In the genomic region with DNA sequence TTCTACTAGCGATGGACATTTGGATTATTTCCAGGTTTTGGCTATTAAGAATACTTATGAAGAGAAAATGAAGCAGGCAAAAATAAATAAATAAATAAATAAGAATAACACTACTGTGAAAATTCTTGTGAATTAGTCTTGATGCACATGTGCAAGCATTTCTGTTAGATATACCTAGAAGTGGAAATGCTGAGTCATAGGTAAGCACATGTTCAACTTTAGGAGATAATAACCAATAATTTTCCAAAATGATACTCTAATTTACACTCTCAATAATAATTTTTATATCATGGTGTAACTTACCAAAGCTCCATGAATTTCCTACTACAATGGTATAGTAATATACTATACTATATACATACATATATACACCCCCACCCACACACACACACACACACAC, we compare ENCODE assay signal across 1 cellular context.
A peak's percentile ranks its signal among the peaks of the same experiment; 100 is the strongest.
TF ChIP-seq lines count a peak whose summit lies in the region.

No MANE protein-coding gene starts in this region.

TF ChIP-seq in K562, 482 proteins besides CTCF, POLR2A, EP300 and RAD21 (continued from another document):
- TF ChIP-seq, protein P1, sequence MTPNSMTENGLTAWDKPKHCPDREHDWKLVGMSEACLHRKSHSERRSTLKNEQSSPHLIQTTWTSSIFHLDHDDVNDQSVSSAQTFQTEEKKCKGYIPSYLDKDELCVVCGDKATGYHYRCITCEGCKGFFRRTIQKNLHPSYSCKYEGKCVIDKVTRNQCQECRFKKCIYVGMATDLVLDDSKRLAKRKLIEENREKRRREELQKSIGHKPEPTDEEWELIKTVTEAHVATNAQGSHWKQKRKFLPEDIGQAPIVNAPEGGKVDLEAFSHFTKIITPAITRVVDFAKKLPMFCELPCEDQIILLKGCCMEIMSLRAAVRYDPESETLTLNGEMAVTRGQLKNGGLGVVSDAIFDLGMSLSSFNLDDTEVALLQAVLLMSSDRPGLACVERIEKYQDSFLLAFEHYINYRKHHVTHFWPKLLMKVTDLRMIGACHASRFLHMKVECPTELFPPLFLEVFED (CRISPR knock-in tag; conservative IDR thresholded peaks at IDR 0.05), result no peak
- no peak for TF ChIP-seq NCOR1 (IDR thresholded peaks at IDR 0.05)
- no peak for TF ChIP-seq ZNF408 (CRISPR knock-in tag; IDR thresholded peaks at IDR 0.05; ENCODE audit: low read depth)
- TF ChIP-seq, protein P2, sequence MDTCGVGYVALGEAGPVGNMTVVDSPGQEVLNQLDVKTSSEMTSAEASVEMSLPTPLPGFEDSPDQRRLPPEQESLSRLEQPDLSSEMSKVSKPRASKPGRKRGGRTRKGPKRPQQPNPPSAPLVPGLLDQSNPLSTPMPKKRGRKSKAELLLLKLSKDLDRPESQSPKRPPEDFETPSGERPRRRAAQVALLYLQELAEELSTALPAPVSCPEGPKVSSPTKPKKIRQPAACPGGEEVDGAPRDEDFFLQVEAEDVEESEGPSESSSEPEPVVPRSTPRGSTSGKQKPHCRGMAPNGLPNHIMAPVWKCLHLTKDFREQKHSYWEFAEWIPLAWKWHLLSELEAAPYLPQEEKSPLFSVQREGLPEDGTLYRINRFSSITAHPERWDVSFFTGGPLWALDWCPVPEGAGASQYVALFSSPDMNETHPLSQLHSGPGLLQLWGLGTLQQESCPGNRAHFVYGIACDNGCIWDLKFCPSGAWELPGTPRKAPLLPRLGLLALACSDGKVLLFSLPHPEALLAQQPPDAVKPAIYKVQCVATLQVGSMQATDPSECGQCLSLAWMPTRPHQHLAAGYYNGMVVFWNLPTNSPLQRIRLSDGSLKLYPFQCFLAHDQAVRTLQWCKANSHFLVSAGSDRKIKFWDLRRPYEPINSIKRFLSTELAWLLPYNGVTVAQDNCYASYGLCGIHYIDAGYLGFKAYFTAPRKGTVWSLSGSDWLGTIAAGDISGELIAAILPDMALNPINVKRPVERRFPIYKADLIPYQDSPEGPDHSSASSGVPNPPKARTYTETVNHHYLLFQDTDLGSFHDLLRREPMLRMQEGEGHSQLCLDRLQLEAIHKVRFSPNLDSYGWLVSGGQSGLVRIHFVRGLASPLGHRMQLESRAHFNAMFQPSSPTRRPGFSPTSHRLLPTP (IDR thresholded peaks at IDR 0.05; ENCODE audit: borderline replicate concordance, extremely low read depth, insufficient read length), result no peak
- TF ChIP-seq ZNF668 (CRISPR knock-in tag; IDR thresholded peaks at IDR 0.05), result no peak
- 0 out of 2 replicates have a peak, but pooled peaks have one; percentile 40 for TF ChIP-seq SMARCE1 (IDR thresholded peaks at IDR 0.05)
- no peak for TF ChIP-seq ILF3 (IDR thresholded peaks at IDR 0.05; ENCODE audit: borderline replicate concordance)
- no peak for TF ChIP-seq DACH1 (IDR thresholded peaks at IDR 0.05; ENCODE audit: partially characterized antibody)
- TF ChIP-seq RB1 (IDR thresholded peaks at IDR 0.05; ENCODE audit: low read depth), result no peak
- TF ChIP-seq, protein P3, sequence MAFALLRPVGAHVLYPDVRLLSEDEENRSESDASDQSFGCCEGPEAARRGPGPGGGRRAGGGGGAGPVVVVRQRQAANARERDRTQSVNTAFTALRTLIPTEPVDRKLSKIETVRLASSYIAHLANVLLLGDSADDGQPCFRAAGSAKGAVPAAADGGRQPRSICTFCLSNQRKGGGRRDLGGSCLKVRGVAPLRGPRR (CRISPR knock-in tag; IDR thresholded peaks at IDR 0.05), result no peak
- TF ChIP-seq, protein P4, sequence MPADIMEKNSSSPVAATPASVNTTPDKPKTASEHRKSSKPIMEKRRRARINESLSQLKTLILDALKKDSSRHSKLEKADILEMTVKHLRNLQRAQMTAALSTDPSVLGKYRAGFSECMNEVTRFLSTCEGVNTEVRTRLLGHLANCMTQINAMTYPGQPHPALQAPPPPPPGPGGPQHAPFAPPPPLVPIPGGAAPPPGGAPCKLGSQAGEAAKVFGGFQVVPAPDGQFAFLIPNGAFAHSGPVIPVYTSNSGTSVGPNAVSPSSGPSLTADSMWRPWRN (IDR thresholded peaks at IDR 0.05; ENCODE audit: low read depth), result no peak
- TF ChIP-seq, protein P5, sequence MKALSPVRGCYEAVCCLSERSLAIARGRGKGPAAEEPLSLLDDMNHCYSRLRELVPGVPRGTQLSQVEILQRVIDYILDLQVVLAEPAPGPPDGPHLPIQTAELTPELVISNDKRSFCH (CRISPR knock-in tag; IDR thresholded peaks at IDR 0.05), result no peak
- TF ChIP-seq, protein P5 (tag; IDR thresholded peaks at IDR 0.05), result no peak
- TF ChIP-seq, protein P6, sequence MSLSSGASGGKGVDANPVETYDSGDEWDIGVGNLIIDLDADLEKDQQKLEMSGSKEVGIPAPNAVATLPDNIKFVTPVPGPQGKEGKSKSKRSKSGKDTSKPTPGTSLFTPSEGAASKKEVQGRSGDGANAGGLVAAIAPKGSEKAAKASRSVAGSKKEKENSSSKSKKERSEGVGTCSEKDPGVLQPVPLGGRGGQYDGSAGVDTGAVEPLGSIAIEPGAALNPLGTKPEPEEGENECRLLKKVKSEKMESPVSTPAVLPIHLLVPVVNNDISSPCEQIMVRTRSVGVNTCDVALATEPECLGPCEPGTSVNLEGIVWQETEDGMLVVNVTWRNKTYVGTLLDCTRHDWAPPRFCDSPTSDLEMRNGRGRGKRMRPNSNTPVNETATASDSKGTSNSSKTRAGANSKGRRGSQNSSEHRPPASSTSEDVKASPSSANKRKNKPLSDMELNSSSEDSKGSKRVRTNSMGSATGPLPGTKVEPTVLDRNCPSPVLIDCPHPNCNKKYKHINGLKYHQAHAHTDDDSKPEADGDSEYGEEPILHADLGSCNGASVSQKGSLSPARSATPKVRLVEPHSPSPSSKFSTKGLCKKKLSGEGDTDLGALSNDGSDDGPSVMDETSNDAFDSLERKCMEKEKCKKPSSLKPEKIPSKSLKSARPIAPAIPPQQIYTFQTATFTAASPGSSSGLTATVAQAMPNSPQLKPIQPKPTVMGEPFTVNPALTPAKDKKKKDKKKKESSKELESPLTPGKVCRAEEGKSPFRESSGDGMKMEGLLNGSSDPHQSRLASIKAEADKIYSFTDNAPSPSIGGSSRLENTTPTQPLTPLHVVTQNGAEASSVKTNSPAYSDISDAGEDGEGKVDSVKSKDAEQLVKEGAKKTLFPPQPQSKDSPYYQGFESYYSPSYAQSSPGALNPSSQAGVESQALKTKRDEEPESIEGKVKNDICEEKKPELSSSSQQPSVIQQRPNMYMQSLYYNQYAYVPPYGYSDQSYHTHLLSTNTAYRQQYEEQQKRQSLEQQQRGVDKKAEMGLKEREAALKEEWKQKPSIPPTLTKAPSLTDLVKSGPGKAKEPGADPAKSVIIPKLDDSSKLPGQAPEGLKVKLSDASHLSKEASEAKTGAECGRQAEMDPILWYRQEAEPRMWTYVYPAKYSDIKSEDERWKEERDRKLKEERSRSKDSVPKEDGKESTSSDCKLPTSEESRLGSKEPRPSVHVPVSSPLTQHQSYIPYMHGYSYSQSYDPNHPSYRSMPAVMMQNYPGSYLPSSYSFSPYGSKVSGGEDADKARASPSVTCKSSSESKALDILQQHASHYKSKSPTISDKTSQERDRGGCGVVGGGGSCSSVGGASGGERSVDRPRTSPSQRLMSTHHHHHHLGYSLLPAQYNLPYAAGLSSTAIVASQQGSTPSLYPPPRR (CRISPR knock-in tag; IDR thresholded peaks at IDR 0.05; ENCODE audit: borderline replicate concordance), result no peak
- TF ChIP-seq, protein P7, sequence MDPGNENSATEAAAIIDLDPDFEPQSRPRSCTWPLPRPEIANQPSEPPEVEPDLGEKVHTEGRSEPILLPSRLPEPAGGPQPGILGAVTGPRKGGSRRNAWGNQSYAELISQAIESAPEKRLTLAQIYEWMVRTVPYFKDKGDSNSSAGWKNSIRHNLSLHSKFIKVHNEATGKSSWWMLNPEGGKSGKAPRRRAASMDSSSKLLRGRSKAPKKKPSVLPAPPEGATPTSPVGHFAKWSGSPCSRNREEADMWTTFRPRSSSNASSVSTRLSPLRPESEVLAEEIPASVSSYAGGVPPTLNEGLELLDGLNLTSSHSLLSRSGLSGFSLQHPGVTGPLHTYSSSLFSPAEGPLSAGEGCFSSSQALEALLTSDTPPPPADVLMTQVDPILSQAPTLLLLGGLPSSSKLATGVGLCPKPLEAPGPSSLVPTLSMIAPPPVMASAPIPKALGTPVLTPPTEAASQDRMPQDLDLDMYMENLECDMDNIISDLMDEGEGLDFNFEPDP (CRISPR knock-in tag; IDR thresholded peaks at IDR 0.05), result no peak
- peak; percentile 97 for TF ChIP-seq ZNF316 (IDR thresholded peaks at IDR 0.05)
- no peak for TF ChIP-seq GABPB2 (CRISPR knock-in tag; conservative IDR thresholded peaks at IDR 0.05)
- no peak for TF ChIP-seq DDX20 (tag; IDR thresholded peaks at IDR 0.05; ENCODE audit: low read depth)
- TF ChIP-seq FOXA1 (IDR thresholded peaks at IDR 0.05; ENCODE audit: borderline replicate concordance), result no peak
- TF ChIP-seq, protein P8, sequence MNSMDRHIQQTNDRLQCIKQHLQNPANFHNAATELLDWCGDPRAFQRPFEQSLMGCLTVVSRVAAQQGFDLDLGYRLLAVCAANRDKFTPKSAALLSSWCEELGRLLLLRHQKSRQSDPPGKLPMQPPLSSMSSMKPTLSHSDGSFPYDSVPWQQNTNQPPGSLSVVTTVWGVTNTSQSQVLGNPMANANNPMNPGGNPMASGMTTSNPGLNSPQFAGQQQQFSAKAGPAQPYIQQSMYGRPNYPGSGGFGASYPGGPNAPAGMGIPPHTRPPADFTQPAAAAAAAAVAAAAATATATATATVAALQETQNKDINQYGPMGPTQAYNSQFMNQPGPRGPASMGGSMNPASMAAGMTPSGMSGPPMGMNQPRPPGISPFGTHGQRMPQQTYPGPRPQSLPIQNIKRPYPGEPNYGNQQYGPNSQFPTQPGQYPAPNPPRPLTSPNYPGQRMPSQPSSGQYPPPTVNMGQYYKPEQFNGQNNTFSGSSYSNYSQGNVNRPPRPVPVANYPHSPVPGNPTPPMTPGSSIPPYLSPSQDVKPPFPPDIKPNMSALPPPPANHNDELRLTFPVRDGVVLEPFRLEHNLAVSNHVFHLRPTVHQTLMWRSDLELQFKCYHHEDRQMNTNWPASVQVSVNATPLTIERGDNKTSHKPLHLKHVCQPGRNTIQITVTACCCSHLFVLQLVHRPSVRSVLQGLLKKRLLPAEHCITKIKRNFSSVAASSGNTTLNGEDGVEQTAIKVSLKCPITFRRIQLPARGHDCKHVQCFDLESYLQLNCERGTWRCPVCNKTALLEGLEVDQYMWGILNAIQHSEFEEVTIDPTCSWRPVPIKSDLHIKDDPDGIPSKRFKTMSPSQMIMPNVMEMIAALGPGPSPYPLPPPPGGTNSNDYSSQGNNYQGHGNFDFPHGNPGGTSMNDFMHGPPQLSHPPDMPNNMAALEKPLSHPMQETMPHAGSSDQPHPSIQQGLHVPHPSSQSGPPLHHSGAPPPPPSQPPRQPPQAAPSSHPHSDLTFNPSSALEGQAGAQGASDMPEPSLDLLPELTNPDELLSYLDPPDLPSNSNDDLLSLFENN (IDR thresholded peaks at IDR 0.05; ENCODE audit: low read depth in 2 of 2, low read length in 2 of 2), result no peak
- TF ChIP-seq, protein P9, sequence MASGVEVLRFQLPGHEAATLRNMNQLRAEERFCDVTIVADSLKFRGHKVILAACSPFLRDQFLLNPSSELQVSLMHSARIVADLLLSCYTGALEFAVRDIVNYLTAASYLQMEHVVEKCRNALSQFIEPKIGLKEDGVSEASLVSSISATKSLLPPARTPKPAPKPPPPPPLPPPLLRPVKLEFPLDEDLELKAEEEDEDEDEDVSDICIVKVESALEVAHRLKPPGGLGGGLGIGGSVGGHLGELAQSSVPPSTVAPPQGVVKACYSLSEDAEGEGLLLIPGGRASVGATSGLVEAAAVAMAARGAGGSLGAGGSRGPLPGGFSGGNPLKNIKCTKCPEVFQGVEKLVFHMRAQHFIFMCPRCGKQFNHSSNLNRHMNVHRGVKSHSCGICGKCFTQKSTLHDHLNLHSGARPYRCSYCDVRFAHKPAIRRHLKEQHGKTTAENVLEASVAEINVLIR (CRISPR knock-in tag; IDR thresholded peaks at IDR 0.05), result no peak
- no peak for TF ChIP-seq RAD51 (IDR thresholded peaks at IDR 0.05; ENCODE audit: borderline replicate concordance, low read depth)
- no peak for TF ChIP-seq ZNF354B (CRISPR knock-in tag; IDR thresholded peaks at IDR 0.05)
- TF ChIP-seq, protein P10, sequence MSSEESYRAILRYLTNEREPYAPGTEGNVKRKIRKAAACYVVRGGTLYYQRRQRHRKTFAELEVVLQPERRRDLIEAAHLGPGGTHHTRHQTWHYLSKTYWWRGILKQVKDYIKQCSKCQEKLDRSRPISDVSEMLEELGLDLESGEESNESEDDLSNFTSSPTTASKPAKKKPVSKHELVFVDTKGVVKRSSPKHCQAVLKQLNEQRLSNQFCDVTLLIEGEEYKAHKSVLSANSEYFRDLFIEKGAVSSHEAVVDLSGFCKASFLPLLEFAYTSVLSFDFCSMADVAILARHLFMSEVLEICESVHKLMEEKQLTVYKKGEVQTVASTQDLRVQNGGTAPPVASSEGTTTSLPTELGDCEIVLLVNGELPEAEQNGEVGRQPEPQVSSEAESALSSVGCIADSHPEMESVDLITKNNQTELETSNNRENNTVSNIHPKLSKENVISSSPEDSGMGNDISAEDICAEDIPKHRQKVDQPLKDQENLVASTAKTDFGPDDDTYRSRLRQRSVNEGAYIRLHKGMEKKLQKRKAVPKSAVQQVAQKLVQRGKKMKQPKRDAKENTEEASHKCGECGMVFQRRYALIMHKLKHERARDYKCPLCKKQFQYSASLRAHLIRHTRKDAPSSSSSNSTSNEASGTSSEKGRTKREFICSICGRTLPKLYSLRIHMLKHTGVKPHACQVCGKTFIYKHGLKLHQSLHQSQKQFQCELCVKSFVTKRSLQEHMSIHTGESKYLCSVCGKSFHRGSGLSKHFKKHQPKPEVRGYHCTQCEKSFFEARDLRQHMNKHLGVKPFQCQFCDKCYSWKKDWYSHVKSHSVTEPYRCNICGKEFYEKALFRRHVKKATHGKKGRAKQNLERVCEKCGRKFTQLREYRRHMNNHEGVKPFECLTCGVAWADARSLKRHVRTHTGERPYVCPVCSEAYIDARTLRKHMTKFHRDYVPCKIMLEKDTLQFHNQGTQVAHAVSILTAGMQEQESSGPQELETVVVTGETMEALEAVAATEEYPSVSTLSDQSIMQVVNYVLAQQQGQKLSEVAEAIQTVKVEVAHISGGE (CRISPR knock-in tag; IDR thresholded peaks at IDR 0.05), result no peak
- TF ChIP-seq DIDO1 (tag; IDR thresholded peaks at IDR 0.05; ENCODE audit: low read depth), result no peak
- peak; percentile 35; the same call in 1 of the 2 replicates for TF ChIP-seq JUND (IDR thresholded peaks at IDR 0.05; ENCODE audit: borderline replicate concordance, low read depth, low read length)
- peak; percentile 75; the same call in 2 of the 3 replicates for TF ChIP-seq JUND (tag; IDR thresholded peaks at IDR 0.05; ENCODE audit: borderline replicate concordance, low read depth, low read length)
- no peak for TF ChIP-seq MYNN (IDR thresholded peaks at IDR 0.05)
- TF ChIP-seq MYNN (CRISPR knock-in tag; IDR thresholded peaks at IDR 0.05), result no peak
- TF ChIP-seq MYBL2 (IDR thresholded peaks at IDR 0.05; ENCODE audit: low read depth), result no peak
- TF ChIP-seq MYBL2 (CRISPR knock-in tag; IDR thresholded peaks at IDR 0.05; ENCODE audit: borderline replicate concordance), result no peak
